ENCODE assay signal across 12 cellular contexts in genomic region chr13:48574036-48574796, GRCh38. TPM values are rescaled to one million over a fixed set of nuclear protein-coding genes. Genes with fewer than 3 reads are reported as not detected.
DNase-seq lines count a peak whose midpoint lies in the region; ATAC-seq and TF ChIP-seq lines count a peak whose summit lies in the region.
"Had no signal": no experiment of that assay in that cellular context is flagged by ENCODE, and none has a peak within 500 bp of the region (broad histone marks: within the 10 kb centered on the region; RNA-seq: fewer than 3 reads in every experiment).

No MANE protein-coding gene starts in this region.

- ATAC-seq in right lobe of liver (no peak), GM21528 (IDR thresholded peaks at IDR 0.05; ENCODE audit: low FRiP score, unreplicated experiment) (no peak)

- H3K9me3 ChIP-seq in left ventricle myocardium inferior (replicated peaks) (no peaks in the 10 kb centered on the region), right lobe of liver (no peaks in the 10 kb centered on the region), subcutaneous abdominal adipose tissue (ENCODE audit: control insufficient read depth in 5 of 5, low read length in 5 of 5) (no peaks in the 10 kb centered on the region)

- intact Hi-C loops in left ventricle myocardium inferior (cut with micrococcal nuclease) = loop anchor here (10.0 kb wide), 2 partner anchors 69 to 169 kb away; no protein-coding TSS in a partner anchor
- intact Hi-C loops in cardiac septum (cut with DNase I) = loop anchor here (2.0 to 5.0 kb wide), 2 partner anchors 41 to 67 kb away; partner anchors contain the start of gene RCBTB2
- intact Hi-C loops in right lobe of liver (cut with DNase I) = loop anchor here in 1 of 2 donors (10.0 kb wide), 1 partner anchor 239 kb away; no protein-coding TSS in a partner anchor

- H3K9ac ChIP-seq in subcutaneous abdominal adipose tissue (ENCODE audit: low read length in 5 of 5) = no peak overlapping the region

- no peaks in the 10 kb centered on the region for H3K36me3 ChIP-seq in left ventricle myocardium inferior
- no peaks in the 10 kb centered on the region for H3K36me3 ChIP-seq in right lobe of liver
- no peaks in the 10 kb centered on the region for H3K36me3 ChIP-seq in subcutaneous abdominal adipose tissue (ENCODE audit: control insufficient read depth in 5 of 5, insufficient read depth in 5 of 5, low read length in 5 of 5)

- no peak for TF ChIP-seq POLR2A in right lobe of liver (IDR thresholded peaks at IDR 0.05)
- no peak for TF ChIP-seq POLR2A in erythroblast (IDR thresholded peaks at IDR 0.05; ENCODE audit: low read length)

- TF ChIP-seq CTCF in left ventricle myocardium inferior (IDR thresholded peaks at IDR 0.05; ENCODE audit: borderline replicate concordance) (no peak), right lobe of liver (IDR thresholded peaks at IDR 0.05) (no peak)

- DNase-seq in left ventricle myocardium inferior (no peak), cardiac septum (ENCODE audit: low spot score) (no peak), RPMI8226 (peak; percentile 21), right lobe of liver (peak in 1 of 3 donors; percentile 37), GOT3 (lab: John Stamatoyannopoulos, UW) (no peak), erythroblast (lab: John Stamatoyannopoulos, UW) (no peak)
- DNase-seq: activated gamma-delta T cell; NCI-H187; NCI-H524 treated with DMSO at 0.1 percent for 48 hours; stimulated activated naive CD4-positive, alpha-beta T cell had no signal

- H3K4me1 ChIP-seq in left ventricle myocardium inferior (peaks cover 60% of the 10 kb centered on the region), right lobe of liver (peaks cover 0 to 3% (median 0%) of the 10 kb centered on the region in 4 donors), subcutaneous abdominal adipose tissue (ENCODE audit: control insufficient read depth in 5 of 5, insufficient read depth in 5 of 5, low read length in 5 of 5) (peaks cover 2 to 59% (median 35%) of the 10 kb centered on the region in 5 donors)

- WGBS in right lobe of liver (ENCODE audit: insufficient coverage, low coverage, low lambda C conversion rate, missing lambda C conversion rate) = 82% methylated on average over 5 of the region's 5 CpGs

- H3K27ac ChIP-seq in left ventricle myocardium inferior (replicated peaks) (peak overlapping the region; percentile 83), right lobe of liver (peak overlapping the region in 2 of 3 donors; percentile 1 to 2), subcutaneous abdominal adipose tissue (ENCODE audit: low read depth, low read length) (peak overlapping the region; percentile 52)

- H3K4me3 ChIP-seq in left ventricle myocardium inferior (no peak overlapping the region), right lobe of liver (no peak overlapping the region), subcutaneous abdominal adipose tissue (ENCODE audit: low read depth in 1 of 5, low read length in 5 of 5) (no peak overlapping the region)

- H3K27me3 ChIP-seq in left ventricle myocardium inferior (ENCODE audit: low read depth) = no peaks in the 10 kb centered on the region
- H3K27me3 ChIP-seq in right lobe of liver = no peaks in the 10 kb centered on the region
- H3K27me3 ChIP-seq in subcutaneous abdominal adipose tissue (ENCODE audit: control insufficient read depth in 5 of 5, insufficient read depth in 4 of 5, low read length in 5 of 5) = no peaks in the 10 kb centered on the region

RNA-seq across cellular contexts. Expression of gene RCBTB2, which starts 41.3 kb away (rescaled TPM):
- total RNA-seq in left ventricle myocardium inferior (14.8 TPM), cardiac septum (8.0 TPM), right lobe of liver (1 to 10 TPM; 2.6 to 7.5 (median 4.8) TPM)

Comparison
In these comparisons a context has a peak if more than half of its experiments do, and no peak if none do; other contexts are left out.
1. H3K27ac ChIP-seq: peak in every context shown above with its lines; median percentile 83 in left ventricle myocardium inferior; 52 in subcutaneous abdominal adipose tissue; 2 in right lobe of liver.